In the genomic region with DNA sequence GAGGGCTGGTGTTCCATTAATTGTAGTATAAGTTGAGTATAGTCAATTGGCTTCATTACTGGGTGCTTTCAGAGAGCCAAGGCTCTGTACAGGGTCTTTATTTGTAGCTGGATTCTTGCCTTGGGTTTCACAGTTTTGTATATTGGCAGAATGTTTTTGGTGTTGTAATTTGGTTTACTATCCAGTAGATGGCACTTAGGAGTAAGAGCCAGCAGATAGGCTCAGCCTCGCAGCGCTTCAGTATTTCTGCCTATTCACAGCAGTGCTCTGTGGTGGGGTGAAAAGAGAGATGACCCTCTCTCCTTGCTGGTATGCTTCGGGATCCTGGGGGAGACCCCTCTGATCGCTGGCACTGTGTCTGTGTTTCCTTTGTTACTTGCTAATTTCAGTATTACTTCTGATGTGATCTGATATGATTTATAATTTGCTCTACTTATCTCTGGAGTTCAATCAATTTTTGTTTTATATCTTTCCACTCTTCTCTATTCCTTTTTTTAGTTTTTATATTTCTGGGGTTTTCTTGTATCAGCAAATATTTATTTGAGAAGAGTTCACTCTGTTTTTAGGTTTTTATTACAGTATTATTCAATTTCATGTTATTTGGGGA, we compare ENCODE assay signal across 8 cellular contexts. TPM values are rescaled to one million over a fixed set of nuclear protein-coding genes. Genes with fewer than 3 reads are reported as not detected.
DNase-seq lines count a peak whose midpoint lies in the region; ATAC-seq and TF ChIP-seq lines count a peak whose summit lies in the region.

No MANE protein-coding gene starts in this region.

- no peaks in the 10 kb centered on the region for H3K4me1 ChIP-seq in Panc1 (ENCODE audit: control insufficient read depth, insufficient read depth, low read length)

- no peaks in the 10 kb centered on the region for H3K4me1 Mint-ChIP-seq in chondrocyte (ENCODE audit: low read depth)

- H3K36me3 ChIP-seq in Panc1 (ENCODE audit: control insufficient read depth, insufficient read depth, low read length) = no peaks in the 10 kb centered on the region

- H3K27ac ChIP-seq in Panc1 (ENCODE audit: low read length) = no peak overlapping the region

- POLR2A ChIA-PET in Panc1 (lab: Charles Lee) = no interaction called here

- no peaks in the 10 kb centered on the region for H3K9me3 ChIP-seq in Panc1 (ENCODE audit: control insufficient read depth, insufficient read depth, low read depth, low read length)

- H3K4me3 ChIP-seq in Panc1 (ENCODE audit: low read depth in 2 of 2, low read length in 2 of 2) = no peak overlapping the region

- H3K27me3 Mint-ChIP-seq in chondrocyte (ENCODE audit: low read depth) = peaks cover 34% of the 10 kb centered on the region

- peak; percentile 84 for TF ChIP-seq CTCF in Panc1 (IDR thresholded peaks at IDR 0.05)
- TF ChIP-seq CTCF in chondrocyte (IDR thresholded peaks at IDR 0.05) = peak; percentile 81

- no peak overlapping the region for H3K4me3 Mint-ChIP-seq in chondrocyte (ENCODE audit: unreplicated experiment)

- BruUV-seq in Panc1 (replicated peaks; lab: Mats Ljungman, UMichigan) = no TSS peak

- ATAC-seq in GM21529 (IDR thresholded peaks at IDR 0.05; ENCODE audit: unreplicated experiment) = peak; percentile 98
- peak; percentile 90 for ATAC-seq in Panc1
- peak; percentile 98 for ATAC-seq in left lobe of liver

- no peaks in the 10 kb centered on the region for H3K36me3 Mint-ChIP-seq in chondrocyte (ENCODE audit: low read depth)

- DNase-seq in SKM-1 treated with dmso at 0.1 percent for 144 hours (lab: John Stamatoyannopoulos, UW; ENCODE audit: unreplicated experiment) = peak; percentile 36
- DNase-seq in SKM-1 (lab: John Stamatoyannopoulos, UW; ENCODE audit: unreplicated experiment) = no peak
- peak; percentile 7 for DNase-seq in HPDE6-E6E7 (ENCODE audit: extremely low spot score)
- peak; percentile 28 for DNase-seq in Panc1 (ENCODE audit: low read depth, low spot score)
- no peak for DNase-seq in chondrocyte (ENCODE audit: low spot score)
- peak; percentile 44 for DNase-seq in left lobe of liver (ENCODE audit: low spot score)
- peak; percentile 68 for DNase-seq in superior temporal gyrus (ENCODE audit: extremely low spot score)

- no peaks in the 10 kb centered on the region for H3K27me3 ChIP-seq in Panc1 (ENCODE audit: control insufficient read depth, insufficient read depth, low read length)

- H3K9me3 Mint-ChIP-seq in chondrocyte (ENCODE audit: low read depth) = no peaks in the 10 kb centered on the region

- intact Hi-C loops in Panc1 (cut with micrococcal nuclease; ENCODE audit: unreplicated experiment) = loop anchor here (2.0 to 10.0 kb wide), 2 partner anchors 60 to 540 kb away; no protein-coding TSS in a partner anchor

- in situ Hi-C loops in Panc1 (cut with HindIII; ENCODE audit: low pct_unique_long_range_greater_than_20kb, low sequenced_read_pairs) = no loop called here

- no peak overlapping the region for H3K27ac Mint-ChIP-seq in chondrocyte (ENCODE audit: unreplicated experiment)

- CTCF ChIA-PET in Panc1 (lab: Charles Lee) = interaction anchor here (0.6 to 1.1 kb wide), 4 partner anchors 22 to 540 kb away, joined by 3 to 5 read pairs (median 4); no protein-coding TSS in a partner anchor

RNA-seq across cellular contexts. Expression of a gene that starts 52.2 kb away (rescaled TPM):
- total RNA-seq in Panc1 (2021; ENCODE audit: unreplicated experiment) (1.7 TPM), chondrocyte (0.18 to 0.20 TPM in 2 of 3 replicates, not detected in the other), left lobe of liver (2.0 TPM)
- 0.39 TPM for polyA plus RNA-seq in Panc1 (2012; ENCODE audit: insufficient read length)

Comparison
In these comparisons a context has a peak if more than half of its experiments do, and no peak if none do; other contexts are left out.
1. DNase-seq: peak in SKM-1 treated with dmso at 0.1 percent for 144 hours (single experiment), HPDE6-E6E7 (single experiment), Panc1 (single experiment), left lobe of liver (single experiment) and superior temporal gyrus (single experiment); none in SKM-1 (single experiment) and chondrocyte (single experiment).
2. Peak in every context shown above with its lines, with median percentiles within 50 percentile points of each other: ATAC-seq.